10 cellular contexts compared by ENCODE assay signal in the genomic region with DNA sequence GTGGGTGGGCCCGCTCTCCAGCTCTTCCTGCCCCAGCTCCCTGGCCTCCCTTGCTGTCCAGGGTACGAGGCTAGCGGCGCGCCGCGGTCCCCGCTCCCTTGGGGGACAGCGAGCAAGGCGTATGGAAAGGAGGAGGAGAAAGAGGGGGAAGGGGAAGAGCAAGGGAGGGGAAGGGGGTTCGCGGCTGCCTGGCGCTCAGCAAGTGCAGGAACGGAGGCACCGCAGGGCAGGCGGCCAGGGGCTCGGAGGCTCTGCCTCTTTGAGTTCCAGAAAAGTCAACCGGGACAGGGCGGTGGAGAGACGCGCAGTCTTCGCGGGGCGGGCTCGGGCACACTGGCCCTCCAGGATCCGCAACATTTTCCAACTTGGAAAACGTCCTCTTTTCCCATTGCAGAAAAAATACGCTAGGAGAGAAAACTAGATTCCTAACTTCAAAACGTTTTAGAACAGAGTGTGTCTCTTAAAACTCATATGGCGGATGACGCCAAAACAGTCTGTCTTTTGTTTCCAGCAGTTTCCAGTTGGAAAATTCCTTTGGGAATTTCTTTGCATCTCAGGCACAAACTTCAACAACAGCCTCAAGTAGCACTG. TPM values are rescaled to one million over a fixed set of nuclear protein-coding genes. Genes with fewer than 3 reads are reported as not detected.
DNase-seq lines count a peak whose midpoint lies in the region; ATAC-seq and TF ChIP-seq lines count a peak whose summit lies in the region.
"Had no signal": no experiment of that assay in that cellular context is flagged by ENCODE, and none has a peak within 500 bp of the region (broad histone marks: within the 10 kb centered on the region; RNA-seq: fewer than 3 reads in every experiment).

No MANE protein-coding gene starts in this region.

- H3K4me3 ChIP-seq in brain microvascular endothelial cell (ENCODE audit: low read depth, low read length) (peak overlapping the region; percentile 66), iPS-11a (ENCODE audit: low read depth, low read length) (peak overlapping the region; percentile 45), sigmoid colon (peak overlapping the region; percentile 25 to 53 (median 51))

- TF ChIP-seq CTCF in brain microvascular endothelial cell (IDR thresholded peaks at IDR 0.05; ENCODE audit: low read depth, low read length, missing control alignments) (no peak), sigmoid colon (IDR thresholded peaks at IDR 0.05) (no peak)

- no peak for ATAC-seq in GM18502 (IDR thresholded peaks at IDR 0.05; ENCODE audit: poor library complexity, unreplicated experiment)
- no peak for ATAC-seq in GM19328 (IDR thresholded peaks at IDR 0.05; ENCODE audit: unreplicated experiment)
- ATAC-seq: stimulated activated effector memory CD8-positive, alpha-beta T cell treated with anti-CD3 and anti-CD28 coated beads, Interleukin-12 subunit alpha, Interleukin-12 subunit beta, amount 100 ng/mL, for 72 hours had no signal

- H3K9me3 ChIP-seq in sigmoid colon: no peaks in the 10 kb centered on the region

- H3K27ac ChIP-seq in brain microvascular endothelial cell (no peak overlapping the region), sigmoid colon (peak overlapping the region; percentile 64 to 75 (median 74))

- in situ Hi-C loops in brain microvascular endothelial cell (cut with HindIII; ENCODE audit: low pct_ligation_motif_present, low sequenced_read_pairs): no loop called here

- 20 to 36% methylated on average over 31 of the region's 31 CpGs for WGBS in sigmoid colon, 2 donors

- H3K27me3 ChIP-seq in brain microvascular endothelial cell (replicated peaks): no peaks in the 10 kb centered on the region
- H3K27me3 ChIP-seq in sigmoid colon: no peaks in the 10 kb centered on the region

- no peaks in the 10 kb centered on the region for H3K36me3 ChIP-seq in brain microvascular endothelial cell (replicated peaks)
- no peaks in the 10 kb centered on the region for H3K36me3 ChIP-seq in sigmoid colon

- peak; percentile 39 for DNase-seq in EH (ENCODE audit: low read depth)
- no peak for DNase-seq in brain microvascular endothelial cell
- peak; percentile 75 for DNase-seq in sigmoid colon
- DNase-seq in UCSD-AML1 (lab: John Stamatoyannopoulos, UW; ENCODE audit: unreplicated experiment): no peak
- no peak for DNase-seq in DMS114 treated with DMSO at 0.1 percent for 48 hours (lab: John Stamatoyannopoulos, UW; ENCODE audit: unreplicated experiment)
- DNase-seq: DMS153 had no signal

- TF ChIP-seq POLR2A in sigmoid colon (IDR thresholded peaks at IDR 0.05): no peak

- no peak for TF ChIP-seq EP300 in sigmoid colon (IDR thresholded peaks at IDR 0.05)

- H3K4me1 ChIP-seq in sigmoid colon: peaks cover 0 to 15% (median 8%) of the 10 kb centered on the region in 4 donors

- intact Hi-C loops in sigmoid colon (cut with DNase I): no loop called here

RNA-seq across cellular contexts. Expression of a gene that starts 23.1 kb away (rescaled TPM):
- total RNA-seq in sigmoid colon: 1 to 10 TPM; 1.3 to 4.2 (median 3.2) TPM
- polyA plus RNA-seq in sigmoid colon: under 1 TPM in 2 of 3 donors, not detected in 1; 0.60 to 0.96 TPM

Comparison
In these comparisons a context has a peak if more than half of its experiments do, and no peak if none do; other contexts are left out.
1. DNase-seq: peak in EH (single experiment) and sigmoid colon (single experiment); none in brain microvascular endothelial cell (single experiment), UCSD-AML1 (single experiment) and DMS114 treated with DMSO at 0.1 percent for 48 hours (single experiment).
2. Peak in every context shown above with its lines, with median percentiles within 50 percentile points of each other: H3K4me3 ChIP-seq.